Comparison of ENCODE assay signal across 15 cellular contexts in genomic region chr9:69317894-69318293, GRCh38. TPM values are rescaled to one million over a fixed set of nuclear protein-coding genes. Genes with fewer than 3 reads are reported as not detected.
DNase-seq lines count a peak whose midpoint lies in the region; ATAC-seq and TF ChIP-seq lines count a peak whose summit lies in the region.
"Had no signal": no experiment of that assay in that cellular context is flagged by ENCODE, and none has a peak within 500 bp of the region (broad histone marks: within the 10 kb centered on the region; RNA-seq: fewer than 3 reads in every experiment).

No MANE protein-coding gene starts in this region.

- peak in 1 of 2 donors; percentile 10 for DNase-seq in activated naive CD4-positive, alpha-beta T cell treated with anti-CD3 and anti-CD28 coated beads, Interleukin-2, amount 50 U/mL, for 72 hours (ENCODE audit: low spot score in 2 of 2)
- no peak for DNase-seq in activated naive CD4-positive, alpha-beta T cell treated with anti-CD3 and anti-CD28 coated beads, Interleukin-2, amount 10 ng/mL, durations not matched to agents 7 days and 5 days
- peak; percentile 23 for DNase-seq in stimulated activated naive CD8-positive, alpha-beta T cell treated with anti-CD3 and anti-CD28 coated beads, Interleukin-15, Interleukin-2, amounts not matched to agents 100 U/mL and 50 U/mL, for 24 hours
- no peak for DNase-seq in SKM-1 treated with dmso at 0.1 percent for 144 hours (lab: John Stamatoyannopoulos, UW; ENCODE audit: unreplicated experiment)
- DNase-seq in NCI-H69 (lab: John Stamatoyannopoulos, UW): no peak
- DNase-seq: hippocampal formation, NCI-H1105 treated with DMSO at 0.1 percent for 48 hours, posterior cingulate gyrus, T-cell had no signal

- H3K27me3 Mint-ChIP-seq in activated naive CD4-positive, alpha-beta T cell treated with anti-CD3 and anti-CD28 coated beads, Interleukin-2, amount 10 ng/mL, durations not matched to agents 7 days and 5 days: peaks cover 20% of the 10 kb centered on the region

- H3K4me3 ChIP-seq in gastroesophageal sphincter: no peak overlapping the region

- peaks cover 0 to 3% (median 0%) of the 10 kb centered on the region in 3 donors for H3K4me1 ChIP-seq in gastroesophageal sphincter

- TF ChIP-seq EP300 in gastroesophageal sphincter (IDR thresholded peaks at IDR 0.05): no peak

- H3K27me3 ChIP-seq in gastroesophageal sphincter: no peaks in the 10 kb centered on the region

- H3K4me3 Mint-ChIP-seq in activated naive CD4-positive, alpha-beta T cell treated with anti-CD3 and anti-CD28 coated beads, Interleukin-2, amount 10 ng/mL, durations not matched to agents 7 days and 5 days: no peak overlapping the region
- H3K4me3 Mint-ChIP-seq: brain, memory B cell, T-cell had no signal

- TF ChIP-seq POLR2A in gastroesophageal sphincter (IDR thresholded peaks at IDR 0.05): no peak

- no peaks in the 10 kb centered on the region for H3K9me3 ChIP-seq in gastroesophageal sphincter

- H3K9me3 Mint-ChIP-seq in activated naive CD4-positive, alpha-beta T cell treated with anti-CD3 and anti-CD28 coated beads, Interleukin-2, amount 50 U/mL, for 72 hours: peaks cover 10 to 14% of the 10 kb centered on the region in 2 donors
- H3K9me3 Mint-ChIP-seq in activated naive CD4-positive, alpha-beta T cell treated with anti-CD3 and anti-CD28 coated beads, Interleukin-2, amount 10 ng/mL, durations not matched to agents 7 days and 5 days: peaks cover 8% of the 10 kb centered on the region

- H3K27ac ChIP-seq in gastroesophageal sphincter: no peak overlapping the region

- no peaks in the 10 kb centered on the region for H3K36me3 ChIP-seq in gastroesophageal sphincter

- CTCF ChIA-PET in activated naive CD4-positive, alpha-beta T cell treated with anti-CD3 and anti-CD28 coated beads, Interleukin-2, amount 10 ng/mL, durations not matched to agents 7 days and 5 days (lab: Charles Lee): no interaction called here

- no peak overlapping the region for H3K27ac Mint-ChIP-seq in activated naive CD4-positive, alpha-beta T cell treated with anti-CD3 and anti-CD28 coated beads, Interleukin-2, amount 50 U/mL, for 72 hours
- no peak overlapping the region for H3K27ac Mint-ChIP-seq in activated naive CD4-positive, alpha-beta T cell treated with anti-CD3 and anti-CD28 coated beads, Interleukin-2, amount 10 ng/mL, durations not matched to agents 7 days and 5 days
- H3K27ac Mint-ChIP-seq: brain, memory B cell, T-cell had no signal

- ATAC-seq in activated naive CD4-positive, alpha-beta T cell treated with anti-CD3 and anti-CD28 coated beads, Interleukin-2, amount 50 U/mL, for 72 hours: peak; percentile 95 to 99
- ATAC-seq in HG02571 (IDR thresholded peaks at IDR 0.05; ENCODE audit: unreplicated experiment): peak; percentile 84
- peak; percentile 85 for ATAC-seq in HG03439 (IDR thresholded peaks at IDR 0.05; ENCODE audit: unreplicated experiment)
- ATAC-seq in stimulated activated naive CD8-positive, alpha-beta T cell treated with anti-CD3 and anti-CD28 coated beads, Interleukin-15, Interleukin-2, amounts not matched to agents 100 U/mL and 50 U/mL, for 24 hours: peak; percentile 95
- no peak for ATAC-seq in gastroesophageal sphincter
- ATAC-seq: T-cell had no signal

- TF ChIP-seq CTCF in gastroesophageal sphincter (IDR thresholded peaks at IDR 0.05): no peak

- H3K4me1 Mint-ChIP-seq in activated naive CD4-positive, alpha-beta T cell treated with anti-CD3 and anti-CD28 coated beads, Interleukin-2, amount 10 ng/mL, durations not matched to agents 7 days and 5 days: no peaks in the 10 kb centered on the region
- H3K4me1 Mint-ChIP-seq: memory B cell, T-cell had no signal

- peaks cover 9 to 11% of the 10 kb centered on the region in 2 donors for H3K36me3 Mint-ChIP-seq in activated naive CD4-positive, alpha-beta T cell treated with anti-CD3 and anti-CD28 coated beads, Interleukin-2, amount 50 U/mL, for 72 hours
- peaks cover 2% of the 10 kb centered on the region for H3K36me3 Mint-ChIP-seq in activated naive CD4-positive, alpha-beta T cell treated with anti-CD3 and anti-CD28 coated beads, Interleukin-2, amount 10 ng/mL, durations not matched to agents 7 days and 5 days
- H3K36me3 Mint-ChIP-seq: memory B cell, T-cell had no signal

RNA-seq across cellular contexts. Expression of gene ENTREP1, which starts 7.1 kb away (rescaled TPM):
- not detected for total RNA-seq in activated naive CD4-positive, alpha-beta T cell treated with anti-CD3 and anti-CD28 coated beads, Interleukin-2, amount 50 U/mL, for 72 hours
- total RNA-seq in gastroesophageal sphincter: 10 to 100 TPM; 11.3 to 29.3 (median 21.3) TPM
- total RNA-seq: HT-29 had no signal

Comparison
In these comparisons a context has a peak if more than half of its experiments do, and no peak if none do; other contexts are left out.
1. RNA of gene ENTREP1, which starts 7.1 kb away (total RNA-seq): 11.3 to 29.3 TPM in gastroesophageal sphincter; not detected in activated naive CD4-positive, alpha-beta T cell treated with anti-CD3 and anti-CD28 coated beads, Interleukin-2, amount 50 U/mL, for 72 hours; every median in the first group is over 10 times any median in the second.